1 cellular context compared by ENCODE assay signal in genomic region chr6:18600236-18600635, GRCh38.
TF ChIP-seq lines count a peak whose summit lies in the region.

No MANE protein-coding gene starts in this region.

TF ChIP-seq in WTC11, 78 proteins besides CTCF, POLR2A, EP300 and RAD21 (continued from another document):
- TF ChIP-seq ZNF425 (CRISPR knock-in tag; conservative IDR thresholded peaks at IDR 0.05) (no peak), PREB (CRISPR knock-in tag; IDR thresholded peaks at IDR 0.05; ENCODE audit: borderline replicate concordance) (no peak), NR2C2 (CRISPR knock-in tag; IDR thresholded peaks at IDR 0.05) (no peak), GRHL2 (CRISPR knock-in tag; IDR thresholded peaks at IDR 0.05; ENCODE audit: insufficient replicate concordance, severe bottlenecking) (no peak)
